Comparison of ENCODE assay signal across 2 cellular contexts in genomic region chr11:113782134-113782533, GRCh38.
TF ChIP-seq lines count a peak whose summit lies in the region.

No MANE protein-coding gene starts in this region.

TF ChIP-seq in liver, 16 proteins besides CTCF, POLR2A, EP300 and RAD21:
- peak; percentile 72 to 78 for TF ChIP-seq HNF4A (conservative IDR thresholded peaks at IDR 0.05)
- TF ChIP-seq JUND (IDR thresholded peaks at IDR 0.05): peak; percentile 29 to 42
- TF ChIP-seq, protein P1, sequence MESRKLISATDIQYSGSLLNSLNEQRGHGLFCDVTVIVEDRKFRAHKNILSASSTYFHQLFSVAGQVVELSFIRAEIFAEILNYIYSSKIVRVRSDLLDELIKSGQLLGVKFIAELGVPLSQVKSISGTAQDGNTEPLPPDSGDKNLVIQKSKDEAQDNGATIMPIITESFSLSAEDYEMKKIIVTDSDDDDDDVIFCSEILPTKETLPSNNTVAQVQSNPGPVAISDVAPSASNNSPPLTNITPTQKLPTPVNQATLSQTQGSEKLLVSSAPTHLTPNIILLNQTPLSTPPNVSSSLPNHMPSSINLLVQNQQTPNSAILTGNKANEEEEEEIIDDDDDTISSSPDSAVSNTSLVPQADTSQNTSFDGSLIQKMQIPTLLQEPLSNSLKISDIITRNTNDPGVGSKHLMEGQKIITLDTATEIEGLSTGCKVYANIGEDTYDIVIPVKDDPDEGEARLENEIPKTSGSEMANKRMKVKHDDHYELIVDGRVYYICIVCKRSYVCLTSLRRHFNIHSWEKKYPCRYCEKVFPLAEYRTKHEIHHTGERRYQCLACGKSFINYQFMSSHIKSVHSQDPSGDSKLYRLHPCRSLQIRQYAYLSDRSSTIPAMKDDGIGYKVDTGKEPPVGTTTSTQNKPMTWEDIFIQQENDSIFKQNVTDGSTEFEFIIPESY (IDR thresholded peaks at IDR 0.05): peak; percentile 20
- peak; percentile 59 for TF ChIP-seq SP1 (IDR thresholded peaks at IDR 0.05)
- no peak for TF ChIP-seq NR2F2 (IDR thresholded peaks at IDR 0.05)
- no peak for TF ChIP-seq RXRA (IDR thresholded peaks at IDR 0.05)
- peak; percentile 71 for TF ChIP-seq YY1 (IDR thresholded peaks at IDR 0.05)

TF ChIP-seq in HepG2, 621 proteins besides CTCF, POLR2A, EP300 and RAD21:
- TF ChIP-seq, protein P2, sequence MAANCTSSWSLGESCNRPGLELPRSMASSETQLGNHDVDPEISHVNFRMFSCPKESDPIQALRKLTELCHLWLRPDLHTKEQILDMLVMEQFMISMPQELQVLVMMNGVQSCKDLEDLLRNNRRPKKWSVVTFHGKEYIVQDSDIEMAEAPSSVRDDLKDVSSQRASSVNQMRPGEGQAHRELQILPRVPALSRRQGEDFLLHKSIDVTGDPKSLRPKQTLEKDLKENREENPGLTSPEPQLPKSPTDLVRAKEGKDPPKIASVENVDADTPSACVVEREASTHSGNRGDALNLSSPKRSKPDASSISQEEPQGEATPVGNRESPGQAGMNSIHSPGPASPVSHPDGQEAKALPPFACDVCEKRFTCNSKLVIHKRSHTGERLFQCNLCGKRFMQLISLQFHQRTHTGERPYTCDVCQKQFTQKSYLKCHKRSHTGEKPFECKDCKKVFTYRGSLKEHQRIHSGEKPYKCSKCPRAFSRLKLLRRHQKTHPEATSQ (CRISPR knock-in tag; IDR thresholded peaks at IDR 0.05; ENCODE audit: borderline replicate concordance): no peak
- TF ChIP-seq TCF12 (IDR thresholded peaks at IDR 0.05): no peak
- TF ChIP-seq TCF12 (CRISPR knock-in tag; IDR thresholded peaks at IDR 0.05): no peak
- no peak for TF ChIP-seq ZNF331 (CRISPR knock-in tag; IDR thresholded peaks at IDR 0.05)
- no peak for TF ChIP-seq RAD51 (IDR thresholded peaks at IDR 0.05; ENCODE audit: borderline replicate concordance)
- TF ChIP-seq, protein P3, sequence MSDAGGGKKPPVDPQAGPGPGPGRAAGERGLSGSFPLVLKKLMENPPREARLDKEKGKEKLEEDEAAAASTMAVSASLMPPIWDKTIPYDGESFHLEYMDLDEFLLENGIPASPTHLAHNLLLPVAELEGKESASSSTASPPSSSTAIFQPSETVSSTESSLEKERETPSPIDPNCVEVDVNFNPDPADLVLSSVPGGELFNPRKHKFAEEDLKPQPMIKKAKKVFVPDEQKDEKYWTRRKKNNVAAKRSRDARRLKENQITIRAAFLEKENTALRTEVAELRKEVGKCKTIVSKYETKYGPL (CRISPR knock-in tag; IDR thresholded peaks at IDR 0.05): no peak
- no peak for TF ChIP-seq ZNF709 (CRISPR knock-in tag; IDR thresholded peaks at IDR 0.05)
